In genomic region chr16:999677-1000076, GRCh38 we compare ENCODE assay signal across 28 cellular contexts.
"Had no signal": no experiment of that assay in that cellular context is flagged by ENCODE, and none has a peak within 500 bp of the region (broad histone marks: within the 10 kb centered on the region; RNA-seq: fewer than 3 reads in every experiment).

No MANE protein-coding gene starts in this region.

- H3K36me3 ChIP-seq: colonic mucosa, esophagus squamous epithelium, gastrocnemius medialis, heart right ventricle, left lung, lower lobe of right lung had no signal

- H3K4me3 Mint-ChIP-seq: dendritic cell treated with granulocyte-macrophage colony-stimulating factor and Interleukin-4, amounts not matched to agents 40 ng/mL and 50 ng/mL, for 4 days; endodermal cell; mesothelial cell of epicardium; naive B cell had no signal

- ATAC-seq: effector memory CD8-positive, alpha-beta T cell; esophagus mucosa; gastrocnemius medialis; heart right ventricle; left cardiac atrium; left lung; left ventricle myocardium superior; lower lobe of right lung; mucosa of descending colon had no signal

- H3K27ac Mint-ChIP-seq: dendritic cell treated with granulocyte-macrophage colony-stimulating factor and Interleukin-4, amounts not matched to agents 40 ng/mL and 50 ng/mL, for 4 days; endodermal cell; mesothelial cell of epicardium; naive B cell had no signal

- H3K9me3 ChIP-seq: colonic mucosa had no signal

- H3K4me3 ChIP-seq: colonic mucosa, esophagus squamous epithelium, gastrocnemius medialis, heart right ventricle, left lung, lower lobe of right lung, mucosa of descending colon had no signal

- H3K27ac ChIP-seq: colonic mucosa, epithelial cell of prostate, esophagus squamous epithelium, gastrocnemius medialis, heart right ventricle, left lung, lower lobe of right lung had no signal

- FAIRE-seq: endometrium, islet of Langerhans, keratinocyte had no signal

- DNase-seq: colonic mucosa; cortex of kidney; effector CD8-positive, alpha-beta T cell; effector memory CD8-positive, alpha-beta T cell; endodermal cell; erythroblast; esophagus squamous epithelium; foreskin fibroblast; foreskin melanocyte; gastrocnemius medialis; glutamatergic neuron; head of caudate nucleus; heart right ventricle; hippocampal formation; left cardiac atrium; left lung; left ventricle myocardium superior; lower lobe of right lung; mesenchymal stem cell; mucosa of descending colon; naive B cell had no signal

- H3K4me1 ChIP-seq: colonic mucosa, gastrocnemius medialis, left lung had no signal

- H3K36me3 Mint-ChIP-seq: mesothelial cell of epicardium had no signal
